In genomic region chr14:24470450-24470849, GRCh38 we compare ENCODE assay signal across 4 cellular contexts. TPM values are rescaled to one million over a fixed set of nuclear protein-coding genes. Genes with fewer than 3 reads are reported as not detected.
"Had no signal": no experiment of that assay in that cellular context is flagged by ENCODE, and none has a peak within 500 bp of the region (broad histone marks: within the 10 kb centered on the region; RNA-seq: fewer than 3 reads in every experiment).

No MANE protein-coding gene starts in this region.

RNA-seq across cellular contexts. Expression of gene CMA1, which starts 37.6 kb away (rescaled TPM):
- total RNA-seq: LHCN-M2, M059J, MCF 10A, NCI-H460 had no signal
